In genomic region chr17:21418446-21419298, GRCh38 we compare ENCODE assay signal across 21 cellular contexts. TPM values are rescaled to one million over a fixed set of nuclear protein-coding genes. Genes with fewer than 3 reads are reported as not detected.
DNase-seq lines count a peak whose midpoint lies in the region; ATAC-seq and TF ChIP-seq lines count a peak whose summit lies in the region.
"Had no signal": no experiment of that assay in that cellular context is flagged by ENCODE, and none has a peak within 500 bp of the region (broad histone marks: within the 10 kb centered on the region; RNA-seq: fewer than 3 reads in every experiment).

No MANE protein-coding gene starts in this region.

- no peaks in the 10 kb centered on the region for H3K36me3 ChIP-seq in neuronal stem cell (replicated peaks in 1 of 2; ENCODE audit: control insufficient read depth in 2 of 2, insufficient read depth in 2 of 2, low read length in 2 of 2)
- H3K36me3 ChIP-seq: ascending aorta, ovary had no signal

- no peaks in the 10 kb centered on the region for H3K9me3 ChIP-seq in CD4-positive, alpha-beta T cell (ENCODE audit: control insufficient read depth, low read length)
- H3K9me3 ChIP-seq in neuronal stem cell (replicated peaks in 1 of 2; ENCODE audit: control insufficient read depth in 2 of 2, insufficient read depth in 1 of 2, low read depth in 1 of 2, low read length in 2 of 2), result no peaks in the 10 kb centered on the region
- H3K9me3 ChIP-seq: ascending aorta, heart left ventricle, ovary, stomach had no signal

- no peak for TF ChIP-seq CTCF in activated CD8-positive, alpha-beta T cell treated with anti-CD3 and anti-CD28 coated beads for 36 hours (IDR thresholded peaks at IDR 0.05)
- no peak for TF ChIP-seq CTCF in CD4-positive, alpha-beta T cell (IDR thresholded peaks at IDR 0.05)
- TF ChIP-seq CTCF in chondrocyte (IDR thresholded peaks at IDR 0.05), result no peak

- H3K27me3 ChIP-seq in CD4-positive, alpha-beta T cell (ENCODE audit: control insufficient read depth, insufficient read depth, low read length), result no peaks in the 10 kb centered on the region
- no peaks in the 10 kb centered on the region for H3K27me3 ChIP-seq in neuronal stem cell (ENCODE audit: control insufficient read depth in 3 of 3, insufficient read depth in 3 of 3, low read depth in 1 of 3, low read length in 3 of 3)
- H3K27me3 ChIP-seq: ascending aorta, heart left ventricle, ovary, stomach had no signal

- intact Hi-C loops in activated CD8-positive, alpha-beta T cell treated with anti-CD3 and anti-CD28 coated beads for 36 hours (cut with micrococcal nuclease), result no loop called here
- intact Hi-C loops in CD4-positive, alpha-beta T cell (cut with DNase I, micrococcal nuclease), result loop anchor here in 1 of 2 experiments (1.0 kb wide), 1 partner anchor 39 kb away; no protein-coding TSS in a partner anchor

- peak overlapping the region; percentile 30 for H3K9ac ChIP-seq in neuronal stem cell (ENCODE audit: low read depth, low read length, poor library complexity)

- H2AK5ac ChIP-seq in neuronal stem cell (ENCODE audit: low read depth, low read length), result peak overlapping the region; percentile 75

- H3K27me3 Mint-ChIP-seq in activated CD8-positive, alpha-beta T cell treated with anti-CD3 and anti-CD28 coated beads for 36 hours, result no peaks in the 10 kb centered on the region
- no peaks in the 10 kb centered on the region for H3K27me3 Mint-ChIP-seq in activated CD8-positive, alpha-beta T cell treated with anti-CD3 and anti-CD28 coated beads, Interleukin-2, amount 10 ng/mL, durations not matched to agents 7 days and 5 days (ENCODE audit: low read depth)
- H3K27me3 Mint-ChIP-seq in CD4-positive, alpha-beta T cell, result no peaks in the 10 kb centered on the region
- peaks cover 26% of the 10 kb centered on the region for H3K27me3 Mint-ChIP-seq in central memory CD8-positive, alpha-beta T cell
- H3K27me3 Mint-ChIP-seq in chondrocyte (ENCODE audit: low read depth), result no peaks in the 10 kb centered on the region
- H3K27me3 Mint-ChIP-seq: type B pancreatic cell had no signal

- H4K8ac ChIP-seq in neuronal stem cell (ENCODE audit: low read depth, low read length), result no peak overlapping the region

- H2BK5ac ChIP-seq in neuronal stem cell (ENCODE audit: low read length), result no peak overlapping the region

- DNase-seq in activated CD8-positive, alpha-beta T cell treated with anti-CD3 and anti-CD28 coated beads for 36 hours, result peak; percentile 29
- DNase-seq in activated CD8-positive, alpha-beta T cell treated with anti-CD3 and anti-CD28 coated beads, Interleukin-2, amount 10 ng/mL, durations not matched to agents 7 days and 5 days, result no peak
- no peak for DNase-seq in CD4-positive, alpha-beta T cell
- DNase-seq in central memory CD8-positive, alpha-beta T cell (ENCODE audit: low spot score in 2 of 2), result no peak
- DNase-seq in neuronal stem cell (ENCODE audit: low spot score) (no peak), chondrocyte (ENCODE audit: low spot score) (no peak), A172 (ENCODE audit: low spot score) (no peak)
- DNase-seq in activated CD4-positive, CD25-positive, alpha-beta regulatory T cell treated with anti-CD3 and anti-CD28 coated beads, Interleukin-2, amount 50 U/mL, for 72 hours, result no peak
- DNase-seq: DMS79, MM.1S, NCI-H1694, NCI-H82, ovary, stomach had no signal

- no peak overlapping the region for H3K4ac ChIP-seq in neuronal stem cell (ENCODE audit: low read length)

- ATAC-seq in activated CD8-positive, alpha-beta T cell treated with anti-CD3 and anti-CD28 coated beads for 36 hours, result no peak
- ATAC-seq in activated CD8-positive, alpha-beta T cell treated with anti-CD3 and anti-CD28 coated beads, Interleukin-2, amount 10 ng/mL, durations not matched to agents 7 days and 5 days, result no peak
- no peak for ATAC-seq in CD4-positive, alpha-beta T cell (ENCODE audit: poor library complexity)
- ATAC-seq in central memory CD8-positive, alpha-beta T cell (replicated peaks; ENCODE audit: extremely low read depth, poor library complexity, severe bottlenecking), result no peak
- ATAC-seq: heart left ventricle, sciatic nerve had no signal

- peak overlapping the region; percentile 76 for H3K18ac ChIP-seq in neuronal stem cell (ENCODE audit: low read length)

- H3K36me3 Mint-ChIP-seq in activated CD8-positive, alpha-beta T cell treated with anti-CD3 and anti-CD28 coated beads for 36 hours (ENCODE audit: low read depth), result no peaks in the 10 kb centered on the region
- no peaks in the 10 kb centered on the region for H3K36me3 Mint-ChIP-seq in activated CD8-positive, alpha-beta T cell treated with anti-CD3 and anti-CD28 coated beads, Interleukin-2, amount 10 ng/mL, durations not matched to agents 7 days and 5 days (ENCODE audit: low read depth)
- H3K36me3 Mint-ChIP-seq in CD4-positive, alpha-beta T cell (ENCODE audit: low read depth), result no peaks in the 10 kb centered on the region
- no peaks in the 10 kb centered on the region for H3K36me3 Mint-ChIP-seq in central memory CD8-positive, alpha-beta T cell (ENCODE audit: insufficient read depth)
- peaks cover 2% of the 10 kb centered on the region for H3K36me3 Mint-ChIP-seq in chondrocyte (ENCODE audit: low read depth)
- H3K36me3 Mint-ChIP-seq: type B pancreatic cell had no signal

- H3K27ac ChIP-seq in CD4-positive, alpha-beta T cell (ENCODE audit: low read depth, low read length), result no peak overlapping the region
- H3K27ac ChIP-seq in neuronal stem cell (replicated peaks; ENCODE audit: low read length), result no peak overlapping the region
- H3K27ac ChIP-seq: ascending aorta, ovary, stomach, VCaP had no signal

- no peak overlapping the region for H3K4me3 Mint-ChIP-seq in activated CD8-positive, alpha-beta T cell treated with anti-CD3 and anti-CD28 coated beads for 36 hours
- H3K4me3 Mint-ChIP-seq in activated CD8-positive, alpha-beta T cell treated with anti-CD3 and anti-CD28 coated beads, Interleukin-2, amount 10 ng/mL, durations not matched to agents 7 days and 5 days, result no peak overlapping the region
- H3K4me3 Mint-ChIP-seq in CD4-positive, alpha-beta T cell, result peak overlapping the region; percentile 85
- peak overlapping the region; percentile 61 for H3K4me3 Mint-ChIP-seq in central memory CD8-positive, alpha-beta T cell
- no peak overlapping the region for H3K4me3 Mint-ChIP-seq in chondrocyte (ENCODE audit: unreplicated experiment)
- H3K4me3 Mint-ChIP-seq: T-helper 1 cell treated with Interleukin-12 subunit alpha and Interleukin-12 subunit beta and Interleukin-4 antibody, amounts not matched to agents 30 μg/mL and 1 μg/mL, for 36 hours; type B pancreatic cell had no signal

- H3K9me3 Mint-ChIP-seq in activated CD8-positive, alpha-beta T cell treated with anti-CD3 and anti-CD28 coated beads for 36 hours, result no peaks in the 10 kb centered on the region
- no peaks in the 10 kb centered on the region for H3K9me3 Mint-ChIP-seq in activated CD8-positive, alpha-beta T cell treated with anti-CD3 and anti-CD28 coated beads, Interleukin-2, amount 10 ng/mL, durations not matched to agents 7 days and 5 days (ENCODE audit: insufficient read depth)
- no peaks in the 10 kb centered on the region for H3K9me3 Mint-ChIP-seq in CD4-positive, alpha-beta T cell
- no peaks in the 10 kb centered on the region for H3K9me3 Mint-ChIP-seq in central memory CD8-positive, alpha-beta T cell
- no peaks in the 10 kb centered on the region for H3K9me3 Mint-ChIP-seq in chondrocyte (ENCODE audit: low read depth)
- H3K9me3 Mint-ChIP-seq: T-helper 1 cell treated with Interleukin-12 subunit alpha and Interleukin-12 subunit beta and Interleukin-4 antibody, amounts not matched to agents 30 μg/mL and 1 μg/mL, for 36 hours; type B pancreatic cell had no signal

- H3K14ac ChIP-seq in neuronal stem cell (ENCODE audit: low read length), result no peak overlapping the region

- WGBS in neuronal stem cell (ENCODE audit: extremely low coverage in 2 of 2, insufficient read length in 2 of 2, insufficient replicate concordance in 1 of 2), 2 donors, result no CpG with 5 or more reads among the region's 21 CpGs

- CTCF ChIA-PET in activated CD8-positive, alpha-beta T cell treated with anti-CD3 and anti-CD28 coated beads for 36 hours (lab: Charles Lee), result no interaction called here
- CTCF ChIA-PET in activated CD8-positive, alpha-beta T cell treated with anti-CD3 and anti-CD28 coated beads, Interleukin-2, amount 10 ng/mL, durations not matched to agents 7 days and 5 days (lab: Charles Lee), result no interaction called here
- CTCF ChIA-PET in CD4-positive, alpha-beta T cell (lab: Charles Lee), result interaction anchor here (1.1 kb wide), 1 partner anchor 94 kb away, joined by 3 read pairs; no protein-coding TSS in a partner anchor

- H3K27ac Mint-ChIP-seq in activated CD8-positive, alpha-beta T cell treated with anti-CD3 and anti-CD28 coated beads for 36 hours, result no peak overlapping the region
- H3K27ac Mint-ChIP-seq in activated CD8-positive, alpha-beta T cell treated with anti-CD3 and anti-CD28 coated beads, Interleukin-2, amount 10 ng/mL, durations not matched to agents 7 days and 5 days, result no peak overlapping the region
- peak overlapping the region; percentile 95 for H3K27ac Mint-ChIP-seq in CD4-positive, alpha-beta T cell
- no peak overlapping the region for H3K27ac Mint-ChIP-seq in central memory CD8-positive, alpha-beta T cell (ENCODE audit: low read depth)
- H3K27ac Mint-ChIP-seq in chondrocyte (ENCODE audit: unreplicated experiment), result no peak overlapping the region
- H3K27ac Mint-ChIP-seq: T-helper 1 cell treated with Interleukin-12 subunit alpha and Interleukin-12 subunit beta and Interleukin-4 antibody, amounts not matched to agents 30 μg/mL and 1 μg/mL, for 36 hours; type B pancreatic cell had no signal

- no peaks in the 10 kb centered on the region for H3K79me1 ChIP-seq in neuronal stem cell (ENCODE audit: low read depth, low read length)

- H3K4me1 Mint-ChIP-seq in activated CD8-positive, alpha-beta T cell treated with anti-CD3 and anti-CD28 coated beads for 36 hours (ENCODE audit: low read depth), result peaks cover 22% of the 10 kb centered on the region
- H3K4me1 Mint-ChIP-seq in activated CD8-positive, alpha-beta T cell treated with anti-CD3 and anti-CD28 coated beads, Interleukin-2, amount 10 ng/mL, durations not matched to agents 7 days and 5 days (ENCODE audit: low read depth), result peaks cover 11% of the 10 kb centered on the region
- H3K4me1 Mint-ChIP-seq in CD4-positive, alpha-beta T cell (ENCODE audit: low read depth), result peaks cover 21% of the 10 kb centered on the region
- peaks cover 9% of the 10 kb centered on the region for H3K4me1 Mint-ChIP-seq in central memory CD8-positive, alpha-beta T cell
- H3K4me1 Mint-ChIP-seq in chondrocyte (ENCODE audit: low read depth), result peaks cover 3% of the 10 kb centered on the region

- H2BK120ac ChIP-seq in neuronal stem cell (ENCODE audit: low read depth, low read length), result no peak overlapping the region

- H3K4me3 ChIP-seq in neuronal stem cell (ENCODE audit: low read length in 2 of 2), result no peak overlapping the region
- H3K4me3 ChIP-seq: ascending aorta, heart left ventricle, ovary, stomach had no signal

- POLR2A ChIA-PET in activated CD8-positive, alpha-beta T cell treated with anti-CD3 and anti-CD28 coated beads for 36 hours (lab: Charles Lee), result no interaction called here
- POLR2A ChIA-PET in activated CD8-positive, alpha-beta T cell treated with anti-CD3 and anti-CD28 coated beads, Interleukin-2, amount 10 ng/mL, durations not matched to agents 7 days and 5 days (lab: Charles Lee), result no interaction called here
- POLR2A ChIA-PET in CD4-positive, alpha-beta T cell (lab: Charles Lee), result interaction anchor here (1.7 kb wide), 1 partner anchor 133 kb away, joined by 3 read pairs; no protein-coding TSS in a partner anchor

- H3K4me1 ChIP-seq in neuronal stem cell (ENCODE audit: control insufficient read depth in 2 of 2, insufficient read depth in 1 of 2, low read depth in 1 of 2, low read length in 2 of 2), result no peaks in the 10 kb centered on the region
- H3K4me1 ChIP-seq: ascending aorta had no signal

- H2BK12ac ChIP-seq in neuronal stem cell (ENCODE audit: low read length), result no peak overlapping the region

- no peak overlapping the region for H4K91ac ChIP-seq in neuronal stem cell (ENCODE audit: low read depth, low read length, poor library complexity)

- no peak overlapping the region for H2AFZ ChIP-seq in neuronal stem cell (ENCODE audit: low read length)

- peak overlapping the region; percentile 31 for H3K23ac ChIP-seq in neuronal stem cell (ENCODE audit: low read depth, low read length, poor library complexity)

- no peak overlapping the region for H2BK15ac ChIP-seq in neuronal stem cell (ENCODE audit: low read length)

- no peak overlapping the region for H3K4me2 ChIP-seq in neuronal stem cell (ENCODE audit: insufficient read depth, low read length, poor library complexity, severe bottlenecking)

RNA-seq across cellular contexts. Expression of gene KCNJ12, which starts 42.5 kb away (rescaled TPM):
- not detected for total RNA-seq in activated CD8-positive, alpha-beta T cell treated with anti-CD3 and anti-CD28 coated beads for 36 hours
- not detected for total RNA-seq in activated CD8-positive, alpha-beta T cell treated with anti-CD3 and anti-CD28 coated beads, Interleukin-2, amount 10 ng/mL, durations not matched to agents 7 days and 5 days
- under 1 TPM in 1 of 2 experiments, not detected in 1; 0.11 TPM for total RNA-seq in CD4-positive, alpha-beta T cell
- 0.78 TPM for polyA plus RNA-seq in neuronal stem cell (2013, experiment 1 of 2)
- polyA plus RNA-seq in neuronal stem cell (2013, experiment 2 of 2), result 0.89 TPM
- total RNA-seq in chondrocyte, result 2.2 to 2.8 TPM (median 2.5 TPM) in 3 replicates
- total RNA-seq in A172 (2014; rRNA removed; shearing (Covaris generic)), result 0.03 and 0.05 TPM in 2 replicates
- total RNA-seq: activated CD8-positive, alpha-beta memory T cell treated with anti-CD3 and anti-CD28 coated beads for 36 hours had no signal

Comparison
In these comparisons a context has a peak if more than half of its experiments do, and no peak if none do; other contexts are left out.
1. H3K4me3 Mint-ChIP-seq: peak in CD4-positive, alpha-beta T cell (single experiment) and central memory CD8-positive, alpha-beta T cell (single experiment); none in activated CD8-positive, alpha-beta T cell treated with anti-CD3 and anti-CD28 coated beads for 36 hours (single experiment), activated CD8-positive, alpha-beta T cell treated with anti-CD3 and anti-CD28 coated beads, Interleukin-2, amount 10 ng/mL, durations not matched to agents 7 days and 5 days (single experiment) and chondrocyte (single experiment).